26 cellular contexts compared by ENCODE assay signal in the genomic region with DNA sequence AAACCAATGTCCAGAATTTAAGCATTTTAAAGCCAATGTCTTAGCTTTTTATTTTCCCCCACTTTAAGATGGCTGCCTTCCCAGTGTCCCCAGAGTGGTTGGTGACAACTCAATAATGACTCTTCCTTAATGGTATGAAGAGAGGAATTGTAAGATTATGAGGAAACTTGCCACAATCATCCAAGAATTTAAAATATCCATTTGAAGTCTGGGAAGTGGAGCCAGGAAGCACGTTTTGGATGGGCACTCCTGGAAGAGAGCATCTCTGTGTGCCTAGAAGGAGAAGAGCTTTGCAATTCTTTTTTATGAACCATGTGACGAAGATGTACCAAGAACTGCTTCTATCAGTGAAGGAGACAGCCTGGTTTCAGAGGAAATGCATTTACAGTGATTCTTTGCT. TPM values are rescaled to one million over a fixed set of nuclear protein-coding genes. Genes with fewer than 3 reads are reported as not detected.
"Had no signal": no experiment of that assay in that cellular context is flagged by ENCODE, and none has a peak within 500 bp of the region (broad histone marks: within the 10 kb centered on the region; RNA-seq: fewer than 3 reads in every experiment).

No MANE protein-coding gene starts in this region.

- H3K4me1 ChIP-seq: foreskin keratinocyte, neural progenitor cell, prostate gland, right atrium auricular region, testis, upper lobe of right lung had no signal

- H3K27ac ChIP-seq: dorsolateral prefrontal cortex, epithelial cell of prostate, foreskin keratinocyte, neural progenitor cell, prostate gland, right atrium auricular region, testis, upper lobe of right lung had no signal

- H3K4me3 ChIP-seq: cardiac muscle cell, dorsolateral prefrontal cortex, neural progenitor cell, prostate gland, right atrium auricular region, stomach, testis, upper lobe of right lung had no signal

- H3K9me3 Mint-ChIP-seq: activated naive CD4-positive, alpha-beta T cell treated with anti-CD3 and anti-CD28 coated beads, Interleukin-2, amount 50 U/mL, for 72 hours; activated T-helper 1 cell treated with anti-CD3 and anti-CD28 coated beads, Interleukin-12 subunit alpha, Interleukin-12 subunit beta, Interleukin-2, Interleukin-4 antibody, amounts not matched to agents 30 ng/mL and 10 ng/mL and 1 ng/mL, durations not matched to agents 14 hours and 24 hours and 36 hours; memory B cell; naive B cell; stimulated activated effector memory CD8-positive, alpha-beta T cell treated with anti-CD3 and anti-CD28 coated beads, Interleukin-12 subunit alpha, Interleukin-12 subunit beta, amount 100 ng/mL, for 72 hours had no signal

- H3K36me3 ChIP-seq: cardiac muscle cell, neural progenitor cell, prostate gland, right atrium auricular region, stomach, upper lobe of right lung had no signal

- H3K4me1 Mint-ChIP-seq: naive B cell had no signal

- H3K9me3 ChIP-seq: prostate gland, right atrium auricular region, stomach, testis, upper lobe of right lung had no signal

- H3K9ac ChIP-seq: neural progenitor cell had no signal

- ATAC-seq: activated CD4-positive, alpha-beta T cell treated with anti-CD3 and anti-CD28 coated beads for 36 hours; activated naive CD4-positive, alpha-beta T cell treated with anti-CD3 and anti-CD28 coated beads, Interleukin-2, amount 50 U/mL, for 72 hours; foreskin keratinocyte; stimulated activated effector memory CD8-positive, alpha-beta T cell treated with anti-CD3 and anti-CD28 coated beads, Interleukin-12 subunit alpha, Interleukin-12 subunit beta, amount 100 ng/mL, for 72 hours; upper lobe of right lung had no signal

- H3K27me3 ChIP-seq: cardiac muscle cell, dorsolateral prefrontal cortex, neural progenitor cell, right atrium auricular region, stomach, testis, upper lobe of right lung had no signal

- DNase-seq: activated CD4-positive, alpha-beta T cell treated with anti-CD3 and anti-CD28 coated beads for 36 hours; activated CD4-positive, alpha-beta T cell treated with anti-CD3 and anti-CD28 coated beads, Interleukin-2, amount 50 U/mL, for 48 hours; activated gamma-delta T cell treated with Interleukin-2 at 50 U/mL for 16 hours; activated T-cell treated with anti-CD3 and anti-CD28 coated beads for 4 hours; dorsolateral prefrontal cortex; foreskin keratinocyte; kidney glomerular epithelial cell; naive B cell; stimulated activated CD4-positive, alpha-beta T cell treated with anti-CD3 and anti-CD28 coated beads, Interleukin-4, amount 100 ng/mL, for 24 hours; stomach; T-helper 2 cell; testis; upper lobe of right lung had no signal

- H3K4me2 ChIP-seq: neural progenitor cell had no signal

- H2AFZ ChIP-seq: neural progenitor cell had no signal

- H3K36me3 Mint-ChIP-seq: activated naive CD4-positive, alpha-beta T cell treated with anti-CD3 and anti-CD28 coated beads, Interleukin-2, amount 50 U/mL, for 72 hours; memory B cell; naive B cell; stimulated activated effector memory CD8-positive, alpha-beta T cell treated with anti-CD3 and anti-CD28 coated beads, Interleukin-12 subunit alpha, Interleukin-12 subunit beta, amount 100 ng/mL, for 72 hours had no signal

- H3K4me3 Mint-ChIP-seq: activated CD4-positive, alpha-beta T cell treated with anti-CD3 and anti-CD28 coated beads for 36 hours; activated T-helper 1 cell treated with anti-CD3 and anti-CD28 coated beads, Interleukin-12 subunit alpha, Interleukin-12 subunit beta, Interleukin-2, Interleukin-4 antibody, amounts not matched to agents 30 ng/mL and 10 ng/mL and 1 ng/mL, durations not matched to agents 14 hours and 24 hours and 36 hours; memory B cell; naive B cell; neural progenitor cell; stimulated activated effector memory CD8-positive, alpha-beta T cell treated with anti-CD3 and anti-CD28 coated beads, Interleukin-12 subunit alpha, Interleukin-12 subunit beta, amount 100 ng/mL, for 72 hours; WTC11 had no signal

- H3K27ac Mint-ChIP-seq: activated CD4-positive, alpha-beta T cell treated with anti-CD3 and anti-CD28 coated beads for 36 hours; activated naive CD4-positive, alpha-beta T cell treated with anti-CD3 and anti-CD28 coated beads, Interleukin-2, amount 50 U/mL, for 72 hours; activated T-helper 1 cell treated with anti-CD3 and anti-CD28 coated beads, Interleukin-12 subunit alpha, Interleukin-12 subunit beta, Interleukin-2, Interleukin-4 antibody, amounts not matched to agents 30 ng/mL and 10 ng/mL and 1 ng/mL, durations not matched to agents 14 hours and 24 hours and 36 hours; memory B cell; neural progenitor cell; stimulated activated effector memory CD8-positive, alpha-beta T cell treated with anti-CD3 and anti-CD28 coated beads, Interleukin-12 subunit alpha, Interleukin-12 subunit beta, amount 100 ng/mL, for 72 hours; WTC11 had no signal

RNA-seq across cellular contexts. Expression of gene IGFBPL1, which starts 11.3 kb away (rescaled TPM):
- total RNA-seq: activated naive CD4-positive, alpha-beta T cell treated with anti-CD3 and anti-CD28 coated beads, Interleukin-2, amount 50 U/mL, for 72 hours; activated T-helper 1 cell treated with anti-CD3 and anti-CD28 coated beads, Interleukin-12 subunit alpha, Interleukin-12 subunit beta, Interleukin-2, Interleukin-4 antibody, amounts not matched to agents 30 ng/mL and 10 ng/mL and 1 ng/mL, durations not matched to agents 14 hours and 24 hours and 36 hours; fibroblast of lung; mononuclear cell had no signal
- polyA plus RNA-seq: fibroblast of lung, foreskin keratinocyte, liver had no signal
